In the genomic region with DNA sequence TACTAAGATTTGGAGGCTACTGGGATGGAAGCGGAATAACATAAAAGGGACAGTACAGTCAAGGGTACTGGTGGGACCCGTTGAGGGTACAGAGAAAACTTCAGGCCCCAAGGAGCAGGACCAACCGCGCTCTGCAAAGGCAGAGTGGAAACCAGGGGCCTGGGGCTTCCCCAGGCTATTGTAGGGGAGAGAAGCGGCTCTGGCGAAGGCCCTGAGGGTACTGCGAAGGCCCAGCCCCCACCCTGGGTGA, we compare ENCODE assay signal across 7 cellular contexts. TPM values are rescaled to one million over a fixed set of nuclear protein-coding genes. Genes with fewer than 3 reads are reported as not detected.
A peak's percentile ranks its signal among the peaks of the same experiment; 100 is the strongest.
DNase-seq lines count a peak whose midpoint lies in the region; ATAC-seq and TF ChIP-seq lines count a peak whose summit lies in the region.
"Had no signal": no experiment of that assay in that cellular context is flagged by ENCODE, and none has a peak within 500 bp of the region (broad histone marks: within the 10 kb centered on the region; RNA-seq: fewer than 3 reads in every experiment).

No MANE protein-coding gene starts in this region.

- TF ChIP-seq CTCF in brain (conservative IDR thresholded peaks at IDR 0.05) = no peak

- peaks cover 13% of the 10 kb centered on the region for H3K27me3 Mint-ChIP-seq in brain
- H3K27me3 Mint-ChIP-seq in naive thymus-derived CD8-positive, alpha-beta T cell = no peaks in the 10 kb centered on the region

- peaks cover 6% of the 10 kb centered on the region; the same call in 1 of the 2 replicates for H3K4me1 ChIP-seq in ES-I3 (ENCODE audit: insufficient read depth, low read length)

- POLR2A ChIA-PET in naive thymus-derived CD8-positive, alpha-beta T cell (lab: Charles Lee) = interaction anchor here (0.6 to 3.3 kb wide), 4 partner anchors 39 to 592 kb away, joined by 3 to 14 read pairs (median 9); a partner anchor contains a TSS

- H3K36me3 Mint-ChIP-seq in brain = no peaks in the 10 kb centered on the region
- H3K36me3 Mint-ChIP-seq in naive thymus-derived CD8-positive, alpha-beta T cell = no peaks in the 10 kb centered on the region

- peak overlapping the region in 4 of 5 experiments; percentile 63 to 96 (median 90) for H3K27ac Mint-ChIP-seq in brain
- peak overlapping the region in 8 of 10 donors; percentile 37 to 89 (median 76) for H3K27ac Mint-ChIP-seq in naive thymus-derived CD8-positive, alpha-beta T cell

- H3K4me3 Mint-ChIP-seq in brain = peak overlapping the region; percentile 66 to 92 (median 84)
- H3K4me3 Mint-ChIP-seq in naive thymus-derived CD8-positive, alpha-beta T cell = peak overlapping the region; percentile 47 to 79 (median 70)

- H3K9ac ChIP-seq in ES-I3 (ENCODE audit: low read depth, low read length) = peak overlapping the region; percentile 60

- no peaks in the 10 kb centered on the region for H3K9me3 ChIP-seq in ES-I3 (ENCODE audit: control insufficient read depth, insufficient read depth, low read length)

- H3K4me1 Mint-ChIP-seq in brain = peaks cover 48% of the 10 kb centered on the region
- H3K4me1 Mint-ChIP-seq in naive thymus-derived CD8-positive, alpha-beta T cell = peaks cover 11 to 27% (median 21%) of the 10 kb centered on the region in 4 donors

- peaks cover 11% of the 10 kb centered on the region; the same call in 1 of the 2 replicates for H3K36me3 ChIP-seq in ES-I3 (ENCODE audit: insufficient read depth, low read length)

- no peaks in the 10 kb centered on the region for H3K9me3 Mint-ChIP-seq in brain
- no peaks in the 10 kb centered on the region for H3K9me3 Mint-ChIP-seq in naive thymus-derived CD8-positive, alpha-beta T cell

- ATAC-seq in naive thymus-derived CD8-positive, alpha-beta T cell = no peak
- ATAC-seq: K562 had no signal

- no peak for DNase-seq in naive thymus-derived CD8-positive, alpha-beta T cell
- no peak for DNase-seq in stimulated activated CD4-positive, alpha-beta T cell treated with anti-CD3 and anti-CD28 coated beads, Interleukin-4, amount 100 ng/mL, for 1 hour
- no peak for DNase-seq in NCI-H2107 (lab: John Stamatoyannopoulos, UW)
- no peak for DNase-seq in activated CD4-positive, alpha-beta T cell treated with anti-CD3 and anti-CD28 coated beads for 1 hour

RNA-seq across cellular contexts. Expression of a gene that starts 0.4 kb away (rescaled TPM):
- polyA plus RNA-seq in brain (ENCODE audit: insufficient read depth, low read depth, low replicate concordance) = 41.8 TPM
- total RNA-seq in naive thymus-derived CD8-positive, alpha-beta T cell = 10 to 100 TPM; 92.3 to 98.5 TPM
- polyA plus RNA-seq in naive thymus-derived CD8-positive, alpha-beta T cell = under 1 TPM in 1 of 3 donors, not detected in 2; 0.34 TPM

RNA-seq across cellular contexts. Expression of a gene that starts 15.5 kb away (rescaled TPM):
- 3.7 TPM for polyA plus RNA-seq in brain (ENCODE audit: insufficient read depth, low read depth, low replicate concordance)
- not detected for total RNA-seq in naive thymus-derived CD8-positive, alpha-beta T cell
- not detected for polyA plus RNA-seq in naive thymus-derived CD8-positive, alpha-beta T cell

RNA-seq across cellular contexts. Expression of a gene that starts 24.3 kb away (rescaled TPM):
- 11.6 TPM for polyA plus RNA-seq in brain (ENCODE audit: insufficient read depth, low read depth, low replicate concordance)
- under 1 TPM in 1 of 2 experiments, not detected in 1; 0.29 TPM for total RNA-seq in naive thymus-derived CD8-positive, alpha-beta T cell
- polyA plus RNA-seq in naive thymus-derived CD8-positive, alpha-beta T cell = under 1 TPM; 0.13 to 0.25 (median 0.24) TPM

RNA-seq across cellular contexts. Expression of a gene that starts 31.2 kb away (rescaled TPM):
- polyA plus RNA-seq in brain (ENCODE audit: insufficient read depth, low read depth, low replicate concordance) = 45.7 TPM
- 10 to 100 TPM; 13.8 to 16.6 TPM for total RNA-seq in naive thymus-derived CD8-positive, alpha-beta T cell
- polyA plus RNA-seq in naive thymus-derived CD8-positive, alpha-beta T cell = 10 to 100 TPM; 45.9 to 59.0 (median 51.5) TPM

RNA-seq across cellular contexts. Expression of a gene that starts 31.5 kb away (rescaled TPM):
- polyA plus RNA-seq in brain (ENCODE audit: insufficient read depth, low read depth, low replicate concordance) = not detected
- over 10,000 TPM; 14,495 to 21,271 TPM for total RNA-seq in naive thymus-derived CD8-positive, alpha-beta T cell
- 10 to 100 TPM in 1 of 3 donors, not detected in 2; 33.0 TPM for polyA plus RNA-seq in naive thymus-derived CD8-positive, alpha-beta T cell

Comparison
In these comparisons a context has a peak if more than half of its experiments do, and no peak if none do; other contexts are left out.
1. RNA of a gene that starts 0.4 kb away (polyA plus RNA-seq): 41.8 TPM in brain (single experiment); 0.34 TPM in naive thymus-derived CD8-positive, alpha-beta T cell; every median in the first group is over 10 times any median in the second.
2. RNA of a gene that starts 24.3 kb away (polyA plus RNA-seq): 11.6 TPM in brain (single experiment); 0.13 to 0.25 TPM in naive thymus-derived CD8-positive, alpha-beta T cell; every median in the first group is over 10 times any median in the second.